ENCODE assay signal across 10 cellular contexts in genomic region chr12:132446535-132447326, GRCh38. TPM values are rescaled to one million over a fixed set of nuclear protein-coding genes. Genes with fewer than 3 reads are reported as not detected.
A peak's percentile ranks its signal among the peaks of the same experiment; 100 is the strongest.
DNase-seq lines count a peak whose midpoint lies in the region; ATAC-seq lines count a peak whose summit lies in the region.
"Had no signal": no experiment of that assay in that cellular context is flagged by ENCODE, and none has a peak within 500 bp of the region (broad histone marks: within the 10 kb centered on the region; RNA-seq: fewer than 3 reads in every experiment).

No MANE protein-coding gene starts in this region.

- H3K27me3 Mint-ChIP-seq in activated naive CD4-positive, alpha-beta T cell treated with anti-CD3 and anti-CD28 coated beads for 36 hours (ENCODE audit: low read depth): no peaks in the 10 kb centered on the region
- H3K27me3 Mint-ChIP-seq in activated CD4-positive, alpha-beta memory T cell treated with anti-CD3 and anti-CD28 coated beads for 36 hours: no peaks in the 10 kb centered on the region

- POLR2A ChIA-PET in activated CD4-positive, alpha-beta memory T cell treated with anti-CD3 and anti-CD28 coated beads for 36 hours (lab: Charles Lee): no interaction called here

- no peak overlapping the region for H3K27ac ChIP-seq in iPS-18a (ENCODE audit: low read length)
- no peak overlapping the region for H3K27ac ChIP-seq in subcutaneous abdominal adipose tissue (ENCODE audit: low read depth, low read length)

- H3K9ac ChIP-seq in iPS-18a (ENCODE audit: low read length) (no peak overlapping the region), subcutaneous abdominal adipose tissue (ENCODE audit: low read length in 5 of 5) (no peak overlapping the region)

- peaks cover 55% of the 10 kb centered on the region for H3K4me1 Mint-ChIP-seq in activated naive CD4-positive, alpha-beta T cell treated with anti-CD3 and anti-CD28 coated beads for 36 hours (ENCODE audit: low read depth)
- H3K4me1 Mint-ChIP-seq in activated CD4-positive, alpha-beta memory T cell treated with anti-CD3 and anti-CD28 coated beads for 36 hours (ENCODE audit: low read depth): peaks cover 35% of the 10 kb centered on the region

- intact Hi-C loops in activated naive CD4-positive, alpha-beta T cell treated with anti-CD3 and anti-CD28 coated beads for 36 hours (cut with micrococcal nuclease): no loop called here
- intact Hi-C loops in activated CD4-positive, alpha-beta memory T cell treated with anti-CD3 and anti-CD28 coated beads for 36 hours (cut with micrococcal nuclease): no loop called here

- H3K36me3 ChIP-seq in iPS-18a (ENCODE audit: control insufficient read depth, low read depth, low read length) (no peaks in the 10 kb centered on the region), subcutaneous abdominal adipose tissue (ENCODE audit: control insufficient read depth in 5 of 5, insufficient read depth in 5 of 5, low read length in 5 of 5) (no peaks in the 10 kb centered on the region)
- H3K36me3 ChIP-seq: BE2C had no signal

- H3K36me3 Mint-ChIP-seq in activated naive CD4-positive, alpha-beta T cell treated with anti-CD3 and anti-CD28 coated beads for 36 hours (ENCODE audit: low read depth): peaks cover 2% of the 10 kb centered on the region
- no peaks in the 10 kb centered on the region for H3K36me3 Mint-ChIP-seq in activated CD4-positive, alpha-beta memory T cell treated with anti-CD3 and anti-CD28 coated beads for 36 hours

- H3K4me1 ChIP-seq in iPS-18a (ENCODE audit: control insufficient read depth, low read depth, low read length) (no peaks in the 10 kb centered on the region), subcutaneous abdominal adipose tissue (ENCODE audit: control insufficient read depth in 5 of 5, insufficient read depth in 5 of 5, low read length in 5 of 5) (peaks cover 0 to 11% (median 3%) of the 10 kb centered on the region in 5 donors)
- H3K4me1 ChIP-seq: BE2C had no signal

- H3K27me3 ChIP-seq in iPS-18a (ENCODE audit: control insufficient read depth, insufficient read depth, low read length) (peaks cover 53% of the 10 kb centered on the region), subcutaneous abdominal adipose tissue (ENCODE audit: control insufficient read depth in 5 of 5, insufficient read depth in 4 of 5, low read length in 5 of 5) (peaks cover 16 to 43% (median 26%) of the 10 kb centered on the region in 5 donors)

- peak overlapping the region; percentile 99 for H3K27ac Mint-ChIP-seq in activated naive CD4-positive, alpha-beta T cell treated with anti-CD3 and anti-CD28 coated beads for 36 hours
- H3K27ac Mint-ChIP-seq in activated CD4-positive, alpha-beta memory T cell treated with anti-CD3 and anti-CD28 coated beads for 36 hours: peak overlapping the region; percentile 99

- peak overlapping the region; percentile 92 for H3K4me3 Mint-ChIP-seq in activated naive CD4-positive, alpha-beta T cell treated with anti-CD3 and anti-CD28 coated beads for 36 hours
- H3K4me3 Mint-ChIP-seq in activated CD4-positive, alpha-beta memory T cell treated with anti-CD3 and anti-CD28 coated beads for 36 hours: no peak overlapping the region

- no peak for DNase-seq in activated naive CD4-positive, alpha-beta T cell treated with anti-CD3 and anti-CD28 coated beads for 36 hours
- no peak for DNase-seq in activated naive CD4-positive, alpha-beta T cell treated with anti-CD3 and anti-CD28 coated beads, Interleukin-2, amount 50 U/mL, for 16 hours
- DNase-seq in activated CD4-positive, alpha-beta memory T cell treated with anti-CD3 and anti-CD28 coated beads for 36 hours: no peak
- DNase-seq in G401 (ENCODE audit: low spot score) (no peak), AG20443 (ENCODE audit: low spot score) (no peak)
- DNase-seq: BE2C, NCI-H1092 had no signal

- H3K4me3 ChIP-seq in iPS-18a (ENCODE audit: low read length) (peak overlapping the region; percentile 79), subcutaneous abdominal adipose tissue (ENCODE audit: low read depth in 1 of 5, low read length in 5 of 5) (peak overlapping the region; percentile 17 to 63 (median 42))

- CTCF ChIA-PET in activated naive CD4-positive, alpha-beta T cell treated with anti-CD3 and anti-CD28 coated beads for 36 hours (lab: Charles Lee): interaction anchor here (1.1 to 1.8 kb wide), 2 partner anchors 114 to 168 kb away, joined by 5 read pairs; no protein-coding TSS in a partner anchor
- CTCF ChIA-PET in activated CD4-positive, alpha-beta memory T cell treated with anti-CD3 and anti-CD28 coated beads for 36 hours (lab: Charles Lee): interaction anchor here (0.6 to 1.8 kb wide), 4 partner anchors 14 to 165 kb away, joined by 3 to 7 read pairs (median 4); no protein-coding TSS in a partner anchor

- H3K9me3 ChIP-seq in iPS-18a (ENCODE audit: control insufficient read depth, low read depth, low read length) (no peaks in the 10 kb centered on the region), subcutaneous abdominal adipose tissue (ENCODE audit: control insufficient read depth in 5 of 5, low read length in 5 of 5) (peaks cover 0 to 2% (median 0%) of the 10 kb centered on the region in 5 donors)
- H3K9me3 ChIP-seq: BE2C had no signal

- H3K9me3 Mint-ChIP-seq in activated naive CD4-positive, alpha-beta T cell treated with anti-CD3 and anti-CD28 coated beads for 36 hours: no peaks in the 10 kb centered on the region
- H3K9me3 Mint-ChIP-seq in activated CD4-positive, alpha-beta memory T cell treated with anti-CD3 and anti-CD28 coated beads for 36 hours: no peaks in the 10 kb centered on the region

- in situ Hi-C loops in G401 (cut with HindIII; ENCODE audit: low sequenced_read_pairs): no loop called here

- ATAC-seq in GM18870 (IDR thresholded peaks at IDR 0.05; ENCODE audit: unreplicated experiment): no peak

RNA-seq across cellular contexts. Expression of gene FBRSL1, which starts 43.2 kb away (rescaled TPM):
- 10 to 100 TPM; 35.1 to 36.3 TPM for total RNA-seq in activated naive CD4-positive, alpha-beta T cell treated with anti-CD3 and anti-CD28 coated beads for 36 hours
- total RNA-seq in activated CD4-positive, alpha-beta memory T cell treated with anti-CD3 and anti-CD28 coated beads for 36 hours: 10 to 100 TPM; 38.8 to 41.7 TPM
- total RNA-seq in G401 (2014; rRNA removed; shearing (Covaris generic)): 9.5 and 10.2 TPM in 2 replicates
